ENCODE assay signal across 11 cellular contexts in the genomic region with DNA sequence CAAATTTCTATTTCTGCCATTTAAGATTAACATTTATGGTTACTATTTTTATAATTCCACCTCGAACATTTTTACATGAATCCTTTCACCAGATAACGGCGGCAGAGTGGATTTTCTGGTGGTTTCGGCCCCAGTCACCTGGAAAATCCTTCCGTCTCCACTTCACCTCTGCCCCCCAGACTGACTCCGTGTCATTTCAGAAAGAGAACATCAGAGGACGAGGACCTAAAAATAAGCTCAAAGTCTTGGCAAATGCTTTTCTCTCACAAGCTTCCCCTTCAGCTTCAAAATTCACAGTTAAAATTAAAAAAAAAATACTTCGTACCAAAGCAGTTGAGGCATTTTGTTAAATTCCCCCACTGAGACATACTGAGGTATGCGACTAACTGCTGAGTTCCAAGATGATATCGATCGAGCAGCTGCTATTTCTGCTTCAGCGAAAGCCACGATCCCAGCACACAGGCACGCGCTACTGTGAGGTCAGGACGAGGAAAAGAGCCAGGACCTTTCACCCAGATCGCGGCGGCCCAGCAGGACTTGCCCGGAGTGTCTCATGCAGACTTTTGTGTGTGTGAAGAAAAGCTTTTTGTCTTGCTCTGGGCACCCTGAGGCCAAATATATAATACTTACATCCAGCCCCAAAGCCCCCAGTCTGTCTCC. TPM values are rescaled to one million over a fixed set of nuclear protein-coding genes. Genes with fewer than 3 reads are reported as not detected.
A peak's percentile ranks its signal among the peaks of the same experiment; 100 is the strongest.
DNase-seq lines count a peak whose midpoint lies in the region; ATAC-seq and TF ChIP-seq lines count a peak whose summit lies in the region.
"Had no signal": no experiment of that assay in that cellular context is flagged by ENCODE, and none has a peak within 500 bp of the region (broad histone marks: within the 10 kb centered on the region; RNA-seq: fewer than 3 reads in every experiment).

No MANE protein-coding gene starts in this region.

- peak overlapping the region in 1 of 9 donors; percentile 36 for H3K27ac Mint-ChIP-seq in naive thymus-derived CD4-positive, alpha-beta T cell

- peaks cover 0 to 5% (median 3%) of the 10 kb centered on the region in 11 donors for H3K9me3 Mint-ChIP-seq in naive thymus-derived CD4-positive, alpha-beta T cell

- H3K27me3 ChIP-seq in body of pancreas: no peaks in the 10 kb centered on the region
- H3K27me3 ChIP-seq in naive thymus-derived CD4-positive, alpha-beta T cell (ENCODE audit: control insufficient read depth in 2 of 2, insufficient read depth in 2 of 2, low read length in 2 of 2): no peaks in the 10 kb centered on the region

- POLR2A ChIA-PET in naive thymus-derived CD4-positive, alpha-beta T cell (lab: Charles Lee): no interaction called here

- no peaks in the 10 kb centered on the region for H3K36me3 ChIP-seq in body of pancreas (replicated peaks in 1 of 2; ENCODE audit: insufficient read depth in 1 of 2, low read depth in 2 of 2)
- H3K36me3 ChIP-seq in naive thymus-derived CD4-positive, alpha-beta T cell (ENCODE audit: control insufficient read depth in 2 of 3, insufficient read depth in 3 of 3, low read length in 3 of 3): no peaks in the 10 kb centered on the region

- TF ChIP-seq POLR2A in body of pancreas (IDR thresholded peaks at IDR 0.05): peak in 2 of 3 donors; percentile 43 to 53

- peaks cover 0 to under 1% (median 0%) of the 10 kb centered on the region in 5 donors for H3K27me3 Mint-ChIP-seq in naive thymus-derived CD4-positive, alpha-beta T cell

- H3K27ac ChIP-seq in C4-2B: peak overlapping the region; percentile 31
- peak overlapping the region; percentile 37 to 94 (median 88) for H3K27ac ChIP-seq in body of pancreas
- no peak overlapping the region for H3K27ac ChIP-seq in naive thymus-derived CD4-positive, alpha-beta T cell (ENCODE audit: low read depth, low read length)

- peak; percentile 98 for ATAC-seq in body of pancreas
- ATAC-seq in GM18858 (IDR thresholded peaks at IDR 0.05; ENCODE audit: unreplicated experiment): no peak
- no peak for ATAC-seq in naive thymus-derived CD4-positive, alpha-beta T cell

- H3K36me3 Mint-ChIP-seq in naive thymus-derived CD4-positive, alpha-beta T cell: no peaks in the 10 kb centered on the region

- no peak for TF ChIP-seq CTCF in C4-2B (conservative IDR thresholded peaks at IDR 0.05)
- no peak for TF ChIP-seq CTCF in body of pancreas (IDR thresholded peaks at IDR 0.05)
- no peak for TF ChIP-seq CTCF in GM10266 (IDR thresholded peaks at IDR 0.05; ENCODE audit: control insufficient read depth, insufficient read depth, low read depth, missing control alignments)

- H3K4me3 ChIP-seq in body of pancreas: no peak overlapping the region
- no peak overlapping the region for H3K4me3 ChIP-seq in naive thymus-derived CD4-positive, alpha-beta T cell (ENCODE audit: low read length)

- CTCF ChIA-PET in naive thymus-derived CD4-positive, alpha-beta T cell (lab: Charles Lee): no interaction called here

- WGBS in body of pancreas, 2 donors: 25% methylated on average over 20 of the region's 20 CpGs

- peaks cover 0 to 11% (median 0%) of the 10 kb centered on the region in 7 donors for H3K4me1 Mint-ChIP-seq in naive thymus-derived CD4-positive, alpha-beta T cell

- intact Hi-C loops in body of pancreas (cut with DNase I): no loop called here
- intact Hi-C loops in naive thymus-derived CD4-positive, alpha-beta T cell (cut with micrococcal nuclease): no loop called here

- H3K4me1 ChIP-seq in body of pancreas: peaks cover 26% of the 10 kb centered on the region
- H3K4me1 ChIP-seq in naive thymus-derived CD4-positive, alpha-beta T cell (ENCODE audit: control insufficient read depth in 2 of 2, insufficient read depth in 2 of 2, low read length in 2 of 2): no peaks in the 10 kb centered on the region

- DNase-seq in body of pancreas (peak; percentile 89 to 94 (median 91)), hypothalamus (lab: John Stamatoyannopoulos, UW) (peak in 46 of 51 donors; percentile 20 to 92 (median 78)), pons (ENCODE audit: low spot score) (peak; percentile 92), NCI-H69 (lab: John Stamatoyannopoulos, UW) (no peak), GM10266 (ENCODE audit: extremely low spot score) (no peak)
- DNase-seq in naive thymus-derived CD4-positive, alpha-beta T cell: no peak
- DNase-seq: CD8-positive, alpha-beta memory T cell had no signal

- peak overlapping the region in 1 of 10 donors; percentile 40 for H3K4me3 Mint-ChIP-seq in naive thymus-derived CD4-positive, alpha-beta T cell

- no peaks in the 10 kb centered on the region for H3K9me3 ChIP-seq in body of pancreas
- H3K9me3 ChIP-seq in naive thymus-derived CD4-positive, alpha-beta T cell (ENCODE audit: control insufficient read depth in 2 of 3, low read length in 3 of 3): peaks cover 0 to 4% (median 0%) of the 10 kb centered on the region in 3 experiments

RNA-seq across cellular contexts. Expression of a gene that starts 36.8 kb away (rescaled TPM):
- total RNA-seq in body of pancreas: under 1 TPM; 0.66 to 0.78 TPM
- total RNA-seq in naive thymus-derived CD4-positive, alpha-beta T cell: not detected
- not detected for polyA plus RNA-seq in naive thymus-derived CD4-positive, alpha-beta T cell
- total RNA-seq: CD8-positive, alpha-beta memory T cell; HT1080; lung microvascular endothelial cell had no signal
- polyA plus RNA-seq: CD8-positive, alpha-beta memory T cell had no signal

RNA-seq across cellular contexts. Expression of a gene that starts 41.0 kb away (rescaled TPM):
- total RNA-seq in body of pancreas: not detected
- under 1 TPM in 1 of 5 experiments, not detected in 4; 0.19 TPM for total RNA-seq in naive thymus-derived CD4-positive, alpha-beta T cell
- polyA plus RNA-seq in naive thymus-derived CD4-positive, alpha-beta T cell: not detected
- total RNA-seq: CD8-positive, alpha-beta memory T cell; HT1080 had no signal
- polyA plus RNA-seq: CD8-positive, alpha-beta memory T cell had no signal

RNA-seq across cellular contexts. Expression of a gene that starts 45.0 kb away (rescaled TPM):
- under 1 TPM in 1 of 2 donors, not detected in 1; 0.33 TPM for total RNA-seq in body of pancreas
- total RNA-seq in naive thymus-derived CD4-positive, alpha-beta T cell: under 1 TPM in 3 of 5 experiments, not detected in 2; 0.15 to 0.64 (median 0.48) TPM
- polyA plus RNA-seq in naive thymus-derived CD4-positive, alpha-beta T cell: not detected

Comparison
In these comparisons a context has a peak if more than half of its experiments do, and no peak if none do; other contexts are left out.
1. DNase-seq: peak in body of pancreas (4 of 4), hypothalamus (46 of 51) and pons (single experiment); none in NCI-H69 (single experiment), naive thymus-derived CD4-positive, alpha-beta T cell (0 of 9) and GM10266 (single experiment).